1 cellular context compared by ENCODE assay signal in genomic region chr10:80199828-80200227, GRCh38.
TF ChIP-seq lines count a peak whose summit lies in the region.

No MANE protein-coding gene starts in this region.

TF ChIP-seq in WTC11, 78 proteins besides CTCF, POLR2A, EP300 and RAD21 (continued from another document):
- TF ChIP-seq IRF1 (CRISPR knock-in tag; IDR thresholded peaks at IDR 0.05): no peak
- no peak for TF ChIP-seq TEAD1 (CRISPR knock-in tag; IDR thresholded peaks at IDR 0.05)
